1 cellular context compared by ENCODE assay signal in the genomic region with DNA sequence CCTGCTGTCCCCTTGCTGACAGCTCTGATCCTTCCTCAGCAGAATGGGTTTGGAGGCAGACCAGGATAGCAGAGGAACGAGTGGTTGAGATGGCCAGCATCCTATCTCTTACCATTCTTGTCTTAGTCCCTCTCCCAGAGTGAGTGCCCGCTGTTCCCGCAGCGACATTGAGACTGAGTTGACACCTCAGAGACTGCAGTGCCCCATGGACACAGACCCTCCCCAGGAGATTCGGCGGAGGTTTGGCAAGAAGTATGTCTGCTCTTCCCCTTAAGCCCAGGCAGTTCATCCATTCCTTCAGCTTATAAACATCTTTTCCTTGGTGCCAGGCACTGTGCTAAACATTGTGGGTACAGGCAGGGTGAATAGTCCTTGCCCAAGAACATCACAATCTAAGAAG.
TF ChIP-seq lines count a peak whose summit lies in the region.

No MANE protein-coding gene starts in this region.

TF ChIP-seq in IMR-90, 13 proteins besides CTCF, POLR2A, EP300 and RAD21:
- no peak for TF ChIP-seq MAZ (IDR thresholded peaks at IDR 0.05; ENCODE audit: borderline replicate concordance, low read depth, low read length)
- TF ChIP-seq CHD1 (IDR thresholded peaks at IDR 0.05; ENCODE audit: low read depth, low read length) = no peak
- TF ChIP-seq SMC3 (IDR thresholded peaks at IDR 0.05; ENCODE audit: low read depth, low read length) = no peak
- no peak for TF ChIP-seq MXI1 (IDR thresholded peaks at IDR 0.05; ENCODE audit: borderline replicate concordance, low read depth, low read length)
- TF ChIP-seq BHLHE40 (IDR thresholded peaks at IDR 0.05; ENCODE audit: low read depth, low read length) = no peak
- TF ChIP-seq, protein P1, sequence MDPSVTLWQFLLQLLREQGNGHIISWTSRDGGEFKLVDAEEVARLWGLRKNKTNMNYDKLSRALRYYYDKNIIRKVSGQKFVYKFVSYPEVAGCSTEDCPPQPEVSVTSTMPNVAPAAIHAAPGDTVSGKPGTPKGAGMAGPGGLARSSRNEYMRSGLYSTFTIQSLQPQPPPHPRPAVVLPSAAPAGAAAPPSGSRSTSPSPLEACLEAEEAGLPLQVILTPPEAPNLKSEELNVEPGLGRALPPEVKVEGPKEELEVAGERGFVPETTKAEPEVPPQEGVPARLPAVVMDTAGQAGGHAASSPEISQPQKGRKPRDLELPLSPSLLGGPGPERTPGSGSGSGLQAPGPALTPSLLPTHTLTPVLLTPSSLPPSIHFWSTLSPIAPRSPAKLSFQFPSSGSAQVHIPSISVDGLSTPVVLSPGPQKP (IDR thresholded peaks at IDR 0.05; ENCODE audit: borderline replicate concordance, low read depth, low read length) = no peak
- TF ChIP-seq CEBPB (IDR thresholded peaks at IDR 0.05; ENCODE audit: low read depth, low read length) = no peak
- TF ChIP-seq FOS (IDR thresholded peaks at IDR 0.05; ENCODE audit: low read depth, low read length) = no peak
- TF ChIP-seq, protein P2, sequence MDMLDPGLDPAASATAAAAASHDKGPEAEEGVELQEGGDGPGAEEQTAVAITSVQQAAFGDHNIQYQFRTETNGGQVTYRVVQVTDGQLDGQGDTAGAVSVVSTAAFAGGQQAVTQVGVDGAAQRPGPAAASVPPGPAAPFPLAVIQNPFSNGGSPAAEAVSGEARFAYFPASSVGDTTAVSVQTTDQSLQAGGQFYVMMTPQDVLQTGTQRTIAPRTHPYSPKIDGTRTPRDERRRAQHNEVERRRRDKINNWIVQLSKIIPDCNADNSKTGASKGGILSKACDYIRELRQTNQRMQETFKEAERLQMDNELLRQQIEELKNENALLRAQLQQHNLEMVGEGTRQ (IDR thresholded peaks at IDR 0.05; ENCODE audit: low read depth, low read length) = no peak
- no peak for TF ChIP-seq RFX5 (IDR thresholded peaks at IDR 0.05; ENCODE audit: low read depth, low read length)
